In the genomic region with DNA sequence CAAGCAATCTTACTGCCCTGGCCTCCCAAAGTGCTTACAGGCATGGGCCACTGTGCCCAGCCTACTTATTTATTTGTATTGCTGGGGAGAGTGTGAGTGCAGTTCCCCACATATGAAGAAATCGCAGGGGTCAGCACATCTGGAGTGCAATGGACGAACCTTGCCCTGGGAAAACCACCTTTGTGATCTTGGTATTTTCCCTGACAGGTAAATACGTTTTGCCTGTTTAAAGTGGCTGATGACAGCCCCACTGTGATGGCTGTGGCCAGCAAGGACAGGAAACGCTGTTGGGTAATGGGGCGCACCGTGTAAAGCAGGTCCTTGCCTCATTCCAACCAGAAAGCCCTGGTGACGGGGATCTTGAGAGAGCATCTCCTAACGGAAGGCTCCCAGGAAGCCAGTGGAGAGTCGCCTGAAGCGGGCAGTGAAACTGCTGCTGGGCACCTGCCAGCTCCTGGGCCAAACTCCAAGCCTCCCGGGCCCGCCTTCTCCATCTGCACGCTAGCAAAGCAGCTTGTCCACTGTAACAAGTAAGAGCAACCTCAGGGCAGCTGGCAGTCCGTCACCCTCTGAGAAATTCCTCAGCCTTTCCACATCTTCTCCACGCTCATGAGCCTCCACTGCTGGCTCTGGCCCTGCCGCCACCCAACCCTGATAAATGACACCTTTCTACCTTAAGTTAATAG, we compare ENCODE assay signal across 11 cellular contexts. TPM values are rescaled to one million over a fixed set of nuclear protein-coding genes. Genes with fewer than 3 reads are reported as not detected.
DNase-seq lines count a peak whose midpoint lies in the region; ATAC-seq and TF ChIP-seq lines count a peak whose summit lies in the region.
"Had no signal": no experiment of that assay in that cellular context is flagged by ENCODE, and none has a peak within 500 bp of the region (broad histone marks: within the 10 kb centered on the region; RNA-seq: fewer than 3 reads in every experiment).

No MANE protein-coding gene starts in this region.

- TF ChIP-seq POLR2A in NB4 (IDR thresholded peaks at IDR 0.05; ENCODE audit: extremely low read depth, insufficient read length): no peak

- no peak overlapping the region for H3K4me3 ChIP-seq in NB4 (ENCODE audit: low read depth, low read length)
- no peak overlapping the region for H3K4me3 ChIP-seq in fibroblast of mammary gland (ENCODE audit: control insufficient read depth, low read depth, low read length)

- ATAC-seq in GM19395 (IDR thresholded peaks at IDR 0.05; ENCODE audit: unreplicated experiment): no peak
- no peak for ATAC-seq in GM21825 (IDR thresholded peaks at IDR 0.05; ENCODE audit: unreplicated experiment)
- ATAC-seq in HG02938 (IDR thresholded peaks at IDR 0.05; ENCODE audit: unreplicated experiment): no peak

- peak; percentile 94 for DNase-seq in AG08395 (ENCODE audit: low spot score)
- DNase-seq in NB4 (ENCODE audit: low read depth): peak; percentile 43
- DNase-seq in fibroblast of mammary gland (ENCODE audit: low read depth): peak; percentile 34
- DNase-seq in myocyte (ENCODE audit: low read depth): peak; percentile 38
- no peak for DNase-seq in activated CD8-positive, alpha-beta memory T cell treated with anti-CD3 and anti-CD28 coated beads, Interleukin-2, amount 50 U/mL, for 4 hours
- DNase-seq: activated T-cell treated with anti-CD3 and anti-CD28 coated beads, Interleukin-2, amount 50 U/mL, for 1 hour; CD4-positive, CD25-positive, alpha-beta regulatory T cell; NCI-H345 had no signal

- TF ChIP-seq CTCF in NB4 (IDR thresholded peaks at IDR 0.05; ENCODE audit: low read depth, low read length): no peak
- no peak for TF ChIP-seq CTCF in fibroblast of mammary gland (conservative IDR thresholded peaks at IDR 0.05; ENCODE audit: control insufficient read depth, insufficient read depth, low read depth, low read length)

RNA-seq across cellular contexts. Expression of a gene that starts 17.5 kb away (rescaled TPM):
- 40.3 and 41.6 TPM in 2 replicates for total RNA-seq in myocyte
- 30.9 TPM for polyA plus RNA-seq in myocyte (2012)

RNA-seq across cellular contexts. Expression of a gene that starts 17.7 kb away (rescaled TPM):
- 345 and 400 TPM in 2 replicates for total RNA-seq in myocyte
- 724 TPM for polyA plus RNA-seq in myocyte (2012)

RNA-seq across cellular contexts. Expression of a gene that starts 30.9 kb away (rescaled TPM):
- 0.16 TPM in 1 of 2 replicates, not detected in the other for total RNA-seq in myocyte
- 0.19 TPM for polyA plus RNA-seq in myocyte (2012)
